In the genomic region with DNA sequence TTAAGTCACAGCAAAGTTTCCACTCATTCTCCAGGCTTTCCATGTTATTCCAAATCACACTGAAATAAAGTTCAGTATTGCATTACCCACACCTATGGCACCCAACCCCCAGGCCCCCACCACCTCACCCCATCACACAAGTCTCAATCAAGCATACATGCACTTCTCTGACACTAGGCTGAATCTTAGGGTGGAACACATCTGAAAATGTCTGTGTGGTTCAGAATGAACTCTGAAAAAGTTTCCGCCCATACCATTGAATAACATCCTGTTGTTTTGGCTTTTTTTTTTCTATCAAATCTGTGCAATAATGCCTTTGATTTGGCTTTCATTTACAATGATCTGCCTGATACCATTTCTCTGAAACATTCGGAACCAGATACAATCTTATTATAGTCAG, we compare ENCODE assay signal across 14 cellular contexts. TPM values are rescaled to one million over a fixed set of nuclear protein-coding genes. Genes with fewer than 3 reads are reported as not detected.
DNase-seq lines count a peak whose midpoint lies in the region; ATAC-seq and TF ChIP-seq lines count a peak whose summit lies in the region.
"Had no signal": no experiment of that assay in that cellular context is flagged by ENCODE, and none has a peak within 500 bp of the region (broad histone marks: within the 10 kb centered on the region; RNA-seq: fewer than 3 reads in every experiment).

No MANE protein-coding gene starts in this region.

- no peaks in the 10 kb centered on the region for H3K9me3 Mint-ChIP-seq in activated CD4-positive, alpha-beta memory T cell treated with anti-CD3 and anti-CD28 coated beads, Interleukin-2, amount 10 ng/mL, durations not matched to agents 7 days and 5 days
- H3K9me3 Mint-ChIP-seq in activated naive CD8-positive, alpha-beta T cell treated with anti-CD3 and anti-CD28 coated beads, Interleukin-2, amount 10 ng/mL, durations not matched to agents 7 days and 5 days = no peaks in the 10 kb centered on the region

- no peaks in the 10 kb centered on the region for H3K9me3 ChIP-seq in heart left ventricle
- H3K9me3 ChIP-seq: ascending aorta, SJSA1 had no signal

- H3K27me3 ChIP-seq in heart left ventricle = no peaks in the 10 kb centered on the region
- H3K27me3 ChIP-seq: ascending aorta, SJSA1 had no signal

- POLR2A ChIA-PET in activated CD4-positive, alpha-beta memory T cell treated with anti-CD3 and anti-CD28 coated beads, Interleukin-2, amount 10 ng/mL, durations not matched to agents 7 days and 5 days (lab: Charles Lee) = interaction anchor here (1.1 to 12.0 kb wide), 9 partner anchors 13 to 542 kb away, joined by 3 to 828 read pairs (median 16); partner anchors contain the start of genes GBP1, GBP2, LRRC8B and LRRC8C
- POLR2A ChIA-PET in activated naive CD8-positive, alpha-beta T cell treated with anti-CD3 and anti-CD28 coated beads, Interleukin-2, amount 10 ng/mL, durations not matched to agents 7 days and 5 days (lab: Charles Lee) = interaction anchor here (0.7 to 6.8 kb wide), 2 partner anchors 24 to 157 kb away, joined by 3 to 98 read pairs; partner anchors contain the start of gene LRRC8C

- peak overlapping the region; percentile 16 to 84 (median 78) for H3K27ac ChIP-seq in heart left ventricle
- H3K27ac ChIP-seq: ascending aorta, SJSA1 had no signal

- no peak overlapping the region for H3K4me3 ChIP-seq in heart left ventricle
- H3K4me3 ChIP-seq: ascending aorta, SJSA1 had no signal

- WGBS in heart left ventricle, 4 donors = 62 to 71% (median 71%) methylated on average over 2 of the region's 2 CpGs

- intact Hi-C loops in heart left ventricle (cut with DNase I) (loop anchor here in 4 of 10 donors (5.0 to 10.0 kb wide), 3 partner anchors 82 to 158 kb away; partner anchors contain the start of gene LRRC8B (in 2 of the 4)), left cardiac atrium (cut with DNase I) (loop anchor here (10.0 kb wide), 1 partner anchor 82 kb away; the partner anchor contains the start of gene LRRC8B (in 2 of the 2))

- peaks cover 92% of the 10 kb centered on the region for H3K4me1 Mint-ChIP-seq in activated CD4-positive, alpha-beta memory T cell treated with anti-CD3 and anti-CD28 coated beads, Interleukin-2, amount 10 ng/mL, durations not matched to agents 7 days and 5 days
- H3K4me1 Mint-ChIP-seq in activated naive CD8-positive, alpha-beta T cell treated with anti-CD3 and anti-CD28 coated beads, Interleukin-2, amount 10 ng/mL, durations not matched to agents 7 days and 5 days = peaks cover 80% of the 10 kb centered on the region

- H3K27ac Mint-ChIP-seq in activated CD4-positive, alpha-beta memory T cell treated with anti-CD3 and anti-CD28 coated beads, Interleukin-2, amount 10 ng/mL, durations not matched to agents 7 days and 5 days = peak overlapping the region; percentile 99
- H3K27ac Mint-ChIP-seq in activated naive CD8-positive, alpha-beta T cell treated with anti-CD3 and anti-CD28 coated beads, Interleukin-2, amount 10 ng/mL, durations not matched to agents 7 days and 5 days = peak overlapping the region; percentile 86

- no peaks in the 10 kb centered on the region for H3K27me3 Mint-ChIP-seq in activated CD4-positive, alpha-beta memory T cell treated with anti-CD3 and anti-CD28 coated beads, Interleukin-2, amount 10 ng/mL, durations not matched to agents 7 days and 5 days
- H3K27me3 Mint-ChIP-seq in activated naive CD8-positive, alpha-beta T cell treated with anti-CD3 and anti-CD28 coated beads, Interleukin-2, amount 10 ng/mL, durations not matched to agents 7 days and 5 days = no peaks in the 10 kb centered on the region

- no peak for TF ChIP-seq CTCF in heart left ventricle (IDR thresholded peaks at IDR 0.05)

- ATAC-seq in heart left ventricle (no peak), left cardiac atrium (no peak)
- ATAC-seq in activated naive CD8-positive, alpha-beta T cell treated with anti-CD3 and anti-CD28 coated beads, Interleukin-2, amount 10 ng/mL, durations not matched to agents 7 days and 5 days (ENCODE audit: low read depth) = peak; percentile 23

- DNase-seq in heart left ventricle (no peak), left cardiac atrium (no peak), NCI-H2227 treated with DMSO at 0.1 percent for 48 hours (lab: John Stamatoyannopoulos, UW) (no peak), kidney tubule cell (ENCODE audit: low spot score) (no peak), NCI-H526 treated with DMSO at 0.1 percent for 48 hours (lab: John Stamatoyannopoulos, UW) (no peak)
- peak; percentile 53 for DNase-seq in activated CD4-positive, alpha-beta memory T cell treated with anti-CD3 and anti-CD28 coated beads, Interleukin-2, amount 10 ng/mL, durations not matched to agents 7 days and 5 days
- DNase-seq in activated naive CD8-positive, alpha-beta T cell treated with anti-CD3 and anti-CD28 coated beads, Interleukin-2, amount 10 ng/mL, durations not matched to agents 7 days and 5 days = no peak
- DNase-seq in stimulated activated naive CD4-positive, alpha-beta T cell treated with Interleukin-2 at 50 U/mL for 16 hours (lab: John Stamatoyannopoulos, UW) = peak; percentile 21
- DNase-seq: DMS53, NCI-H1092, small intestine, trophoblast cell had no signal

- no peaks in the 10 kb centered on the region for H3K36me3 ChIP-seq in heart left ventricle
- H3K36me3 ChIP-seq: ascending aorta, SJSA1 had no signal

- no peak for TF ChIP-seq POLR2A in heart left ventricle (IDR thresholded peaks at IDR 0.05)

- CTCF ChIA-PET in activated CD4-positive, alpha-beta memory T cell treated with anti-CD3 and anti-CD28 coated beads, Interleukin-2, amount 10 ng/mL, durations not matched to agents 7 days and 5 days (lab: Charles Lee) = interaction anchor here (0.9 to 10.4 kb wide), 7 partner anchors 10 to 156 kb away, joined by 3 to 102 read pairs (median 19); no protein-coding TSS in a partner anchor

- peak overlapping the region; percentile 31 for H3K4me3 Mint-ChIP-seq in activated CD4-positive, alpha-beta memory T cell treated with anti-CD3 and anti-CD28 coated beads, Interleukin-2, amount 10 ng/mL, durations not matched to agents 7 days and 5 days
- H3K4me3 Mint-ChIP-seq in activated naive CD8-positive, alpha-beta T cell treated with anti-CD3 and anti-CD28 coated beads, Interleukin-2, amount 10 ng/mL, durations not matched to agents 7 days and 5 days = peak overlapping the region; percentile 38

- H3K4me1 ChIP-seq in heart left ventricle = peaks cover 13 to 79% (median 58%) of the 10 kb centered on the region in 12 donors
- H3K4me1 ChIP-seq: ascending aorta had no signal

- peaks cover 31% of the 10 kb centered on the region for H3K36me3 Mint-ChIP-seq in activated CD4-positive, alpha-beta memory T cell treated with anti-CD3 and anti-CD28 coated beads, Interleukin-2, amount 10 ng/mL, durations not matched to agents 7 days and 5 days (ENCODE audit: low read depth)
- peaks cover 4% of the 10 kb centered on the region for H3K36me3 Mint-ChIP-seq in activated naive CD8-positive, alpha-beta T cell treated with anti-CD3 and anti-CD28 coated beads, Interleukin-2, amount 10 ng/mL, durations not matched to agents 7 days and 5 days

RNA-seq across cellular contexts. Expression of gene LRRC8C, which starts 25.8 kb away (rescaled TPM):
- total RNA-seq in heart left ventricle (10 to 100 TPM in 3 of 9 donors, 1 to 10 TPM in 6; 5.6 to 16.3 (median 9.7) TPM), left cardiac atrium (10 to 100 TPM in 1 of 2 donors, 1 to 10 TPM in 1; 8.4 to 14.4 TPM)
- polyA plus RNA-seq in heart left ventricle = 1 to 10 TPM; 3.2 to 4.6 TPM
- 10 to 100 TPM; 52.5 to 55.6 TPM for total RNA-seq in activated CD4-positive, alpha-beta memory T cell treated with anti-CD3 and anti-CD28 coated beads, Interleukin-2, amount 10 ng/mL, durations not matched to agents 7 days and 5 days
- 10 to 100 TPM; 38.2 to 41.8 TPM for total RNA-seq in activated naive CD8-positive, alpha-beta T cell treated with anti-CD3 and anti-CD28 coated beads, Interleukin-2, amount 10 ng/mL, durations not matched to agents 7 days and 5 days

Comparison
In these comparisons a context has a peak if more than half of its experiments do, and no peak if none do; other contexts are left out.
1. DNase-seq: peak in activated CD4-positive, alpha-beta memory T cell treated with anti-CD3 and anti-CD28 coated beads, Interleukin-2, amount 10 ng/mL, durations not matched to agents 7 days and 5 days (single experiment) and stimulated activated naive CD4-positive, alpha-beta T cell treated with Interleukin-2 at 50 U/mL for 16 hours (single experiment); none in heart left ventricle (0 of 5), left cardiac atrium (single experiment), activated naive CD8-positive, alpha-beta T cell treated with anti-CD3 and anti-CD28 coated beads, Interleukin-2, amount 10 ng/mL, durations not matched to agents 7 days and 5 days (single experiment), NCI-H2227 treated with DMSO at 0.1 percent for 48 hours (single experiment), kidney tubule cell (single experiment) and NCI-H526 treated with DMSO at 0.1 percent for 48 hours (single experiment).